ENCODE assay signal across 17 cellular contexts in genomic region chr7:22617166-22617565, GRCh38.
DNase-seq lines count a peak whose midpoint lies in the region; ATAC-seq and TF ChIP-seq lines count a peak whose summit lies in the region.
"Had no signal": no experiment of that assay in that cellular context is flagged by ENCODE, and none has a peak within 500 bp of the region (broad histone marks: within the 10 kb centered on the region; RNA-seq: fewer than 3 reads in every experiment).

No MANE protein-coding gene starts in this region.

- no peak for ATAC-seq in GM23338
- ATAC-seq: A549, HCT116 had no signal

- H3K4me3 ChIP-seq in OCI-LY3 (ENCODE audit: low read length), result peak overlapping the region; percentile 33
- H3K4me3 ChIP-seq in fibroblast of mammary gland (ENCODE audit: control insufficient read depth, low read depth, low read length), result no peak overlapping the region
- no peak overlapping the region for H3K4me3 ChIP-seq in GM23338
- H3K4me3 ChIP-seq: A549, SJCRH30 had no signal

- H3K27ac Mint-ChIP-seq in GM23338, result no peak overlapping the region

- H3K4me3 Mint-ChIP-seq in GM23338, result no peak overlapping the region

- DNase-seq in EL, result peak; percentile 23
- peak; percentile 78 for DNase-seq in fibroblast of mammary gland (ENCODE audit: low read depth)
- peak; percentile 74 for DNase-seq in stromal cell of bone marrow (ENCODE audit: low read depth)
- DNase-seq in stimulated activated CD4-positive, alpha-beta T cell treated with anti-CD3 and anti-CD28 coated beads, Interleukin-1b, Interleukin-23, amount 100 ng/mL, for 48 hours, result no peak
- no peak for DNase-seq in GM23338 (ENCODE audit: low spot score)
- no peak for DNase-seq in NCI-H446 (lab: John Stamatoyannopoulos, UW)
- DNase-seq: C1 segment of cervical spinal cord, DMS79, GOT3, NCI-H1105 treated with DMSO at 0.1 percent for 48 hours, NCI-H1694 treated with DMSO at 0.1 percent for 48 hours, NCI-H226, NCI-H524 treated with DMSO at 0.1 percent for 48 hours, SJCRH30 had no signal

- peaks cover 13% of the 10 kb centered on the region; the same call in 1 of the 2 replicates for H3K9me3 ChIP-seq in OCI-LY3 (ENCODE audit: insufficient read depth, low read length)

- peaks cover 7% of the 10 kb centered on the region; the same call in 2 of the 3 replicates for H3K4me1 Mint-ChIP-seq in GM23338

- H3K36me3 ChIP-seq in OCI-LY3 (replicated peaks; ENCODE audit: low read depth, low read length) (peaks cover 74% of the 10 kb centered on the region), GM23338 (ENCODE audit: insufficient read depth) (peaks cover 7% of the 10 kb centered on the region; the same call in 1 of the 2 replicates)
- H3K36me3 ChIP-seq: SJCRH30 had no signal

- peak overlapping the region; percentile 66 for H3K4me2 ChIP-seq in OCI-LY3 (ENCODE audit: low read length)
- H3K4me2 ChIP-seq in GM23338, result no peak overlapping the region
- H3K4me2 ChIP-seq: A549 had no signal

- H2AFZ ChIP-seq in OCI-LY3 (ENCODE audit: low read depth, low read length) (no peak overlapping the region), GM23338 (no peak overlapping the region)

- peaks cover 19% of the 10 kb centered on the region; the same call in 2 of the 3 replicates for H3K36me3 Mint-ChIP-seq in GM23338 (ENCODE audit: low read depth)

- H3K27ac ChIP-seq in OCI-LY3 (ENCODE audit: low read length), result peak overlapping the region; percentile 98
- H3K27ac ChIP-seq in GM23338 (ENCODE audit: low read depth), result no peak overlapping the region
- H3K27ac ChIP-seq: A549, SJCRH30 had no signal

- TF ChIP-seq CTCF in OCI-LY3 (IDR thresholded peaks at IDR 0.05; ENCODE audit: low read depth, low read length), result no peak
- TF ChIP-seq CTCF in fibroblast of mammary gland (conservative IDR thresholded peaks at IDR 0.05; ENCODE audit: control insufficient read depth, insufficient read depth, low read depth, low read length), result no peak
- no peak for TF ChIP-seq CTCF in GM23338 (conservative IDR thresholded peaks at IDR 0.05; ENCODE audit: low read depth in 2 of 2)

- H3K79me2 ChIP-seq in OCI-LY3 (ENCODE audit: low read length), result peaks cover 84% of the 10 kb centered on the region
- H3K79me2 ChIP-seq in GM23338 (replicated peaks; ENCODE audit: insufficient read depth), result no peaks in the 10 kb centered on the region

- peaks cover 61% of the 10 kb centered on the region for H3K4me1 ChIP-seq in OCI-LY3 (ENCODE audit: low read length)
- H3K4me1 ChIP-seq in GM23338 (ENCODE audit: insufficient read depth), result peaks cover 14% of the 10 kb centered on the region
- H3K4me1 ChIP-seq: A549 had no signal

- H4K20me1 ChIP-seq in OCI-LY3 (ENCODE audit: insufficient read depth, low read length), result no peaks in the 10 kb centered on the region; the same call in 1 of the 2 replicates
- no peaks in the 10 kb centered on the region for H4K20me1 ChIP-seq in GM23338 (replicated peaks; ENCODE audit: insufficient read depth)

- no peaks in the 10 kb centered on the region for H3K27me3 Mint-ChIP-seq in GM23338 (ENCODE audit: insufficient read depth, low read depth, poor library complexity)

- H3K9ac ChIP-seq in OCI-LY3 (ENCODE audit: low read length), result peak overlapping the region; percentile 53; the same call in 1 of the 2 replicates

- H3K27me3 ChIP-seq in OCI-LY3 (ENCODE audit: low read depth, low read length), result no peaks in the 10 kb centered on the region
- H3K27me3 ChIP-seq in GM23338 (ENCODE audit: insufficient read depth), result no peaks in the 10 kb centered on the region
- H3K27me3 ChIP-seq: SJCRH30 had no signal

- no peaks in the 10 kb centered on the region for H3F3A ChIP-seq in GM23338 (replicated peaks; ENCODE audit: low read depth)

- H3K9me3 Mint-ChIP-seq in GM23338, result peaks cover 22% of the 10 kb centered on the region

- H3K9me2 ChIP-seq in GM23338 (ENCODE audit: insufficient read depth), result peaks cover 7% of the 10 kb centered on the region

TF ChIP-seq in GM23338, 12 proteins besides CTCF, POLR2A, EP300 and RAD21 (continues in another document):
- TF ChIP-seq EZH2phosphoT487 (IDR thresholded peaks at IDR 0.05; ENCODE audit: unreplicated experiment), result no peak
- no peak for TF ChIP-seq STAT1 (IDR thresholded peaks at IDR 0.05; ENCODE audit: unreplicated experiment)
- no peak for TF ChIP-seq JUNB (IDR thresholded peaks at IDR 0.05; ENCODE audit: unreplicated experiment)
- TF ChIP-seq, protein P1, sequence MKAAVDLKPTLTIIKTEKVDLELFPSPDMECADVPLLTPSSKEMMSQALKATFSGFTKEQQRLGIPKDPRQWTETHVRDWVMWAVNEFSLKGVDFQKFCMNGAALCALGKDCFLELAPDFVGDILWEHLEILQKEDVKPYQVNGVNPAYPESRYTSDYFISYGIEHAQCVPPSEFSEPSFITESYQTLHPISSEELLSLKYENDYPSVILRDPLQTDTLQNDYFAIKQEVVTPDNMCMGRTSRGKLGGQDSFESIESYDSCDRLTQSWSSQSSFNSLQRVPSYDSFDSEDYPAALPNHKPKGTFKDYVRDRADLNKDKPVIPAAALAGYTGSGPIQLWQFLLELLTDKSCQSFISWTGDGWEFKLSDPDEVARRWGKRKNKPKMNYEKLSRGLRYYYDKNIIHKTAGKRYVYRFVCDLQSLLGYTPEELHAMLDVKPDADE (IDR thresholded peaks at IDR 0.05), result no peak
- TF ChIP-seq ZNF462 (CRISPR knock-in tag; IDR thresholded peaks at IDR 0.05), result no peak
- TF ChIP-seq EZH2 (IDR thresholded peaks at IDR 0.05; ENCODE audit: low read depth, unreplicated experiment), result no peak
- TF ChIP-seq CREB1 (CRISPR knock-in tag; IDR thresholded peaks at IDR 0.05; ENCODE audit: low read depth), result no peak
- no peak for TF ChIP-seq ZNF114 (CRISPR knock-in tag; IDR thresholded peaks at IDR 0.05)
- TF ChIP-seq ZNF331 (CRISPR knock-in tag; IDR thresholded peaks at IDR 0.05; ENCODE audit: low read depth), result no peak
- no peak for TF ChIP-seq POLR2AphosphoS5 (IDR thresholded peaks at IDR 0.05; ENCODE audit: low read depth)

Comparison
In these comparisons a context has a peak if more than half of its experiments do, and no peak if none do; other contexts are left out.
1. DNase-seq: peak in EL (single experiment), fibroblast of mammary gland (single experiment) and stromal cell of bone marrow (single experiment); none in stimulated activated CD4-positive, alpha-beta T cell treated with anti-CD3 and anti-CD28 coated beads, Interleukin-1b, Interleukin-23, amount 100 ng/mL, for 48 hours (single experiment), GM23338 (single experiment) and NCI-H446 (0 of 2).